ENCODE assay signal across 20 cellular contexts in genomic region chr22:27192135-27192900, GRCh38.
"Had no signal": no experiment of that assay in that cellular context is flagged by ENCODE, and none has a peak within 500 bp of the region (broad histone marks: within the 10 kb centered on the region; RNA-seq: fewer than 3 reads in every experiment).

No MANE protein-coding gene starts in this region.

- H3K4me3 Mint-ChIP-seq: activated CD4-positive, alpha-beta memory T cell treated with anti-CD3 and anti-CD28 coated beads for 36 hours; activated naive CD8-positive, alpha-beta T cell treated with anti-CD3 and anti-CD28 coated beads for 36 hours; activated T-cell treated with anti-CD3 and anti-CD28 coated beads, Interleukin-2, amount 50 U/mL, for 4 hours; naive B cell; T-helper 2 cell treated with Interferon-gamma antibody and Interleukin-4, amounts not matched to agents 5 μg/mL and 100 μg/mL, for 36 hours had no signal

- H3K4me1 ChIP-seq: left lung, psoas muscle, right lobe of liver had no signal

- H3K4me3 ChIP-seq: esophagus muscularis mucosa, heart right ventricle, left lung, psoas muscle, right lobe of liver, suprapubic skin had no signal

- H3K36me3 Mint-ChIP-seq: activated CD4-positive, alpha-beta memory T cell treated with anti-CD3 and anti-CD28 coated beads for 36 hours; activated naive CD8-positive, alpha-beta T cell treated with anti-CD3 and anti-CD28 coated beads for 36 hours had no signal

- ATAC-seq: activated T-cell treated with anti-CD3 and anti-CD28 coated beads, Interleukin-2, amount 50 U/mL, for 4 hours; left lung; psoas muscle; right lobe of liver had no signal

- H3K27ac Mint-ChIP-seq: activated CD4-positive, alpha-beta memory T cell treated with anti-CD3 and anti-CD28 coated beads for 36 hours; activated naive CD8-positive, alpha-beta T cell treated with anti-CD3 and anti-CD28 coated beads for 36 hours; naive B cell; T-helper 2 cell treated with Interferon-gamma antibody and Interleukin-4, amounts not matched to agents 5 μg/mL and 100 μg/mL, for 36 hours had no signal

- H3K9me3 ChIP-seq: esophagus muscularis mucosa, left lung, neutrophil, psoas muscle, suprapubic skin had no signal

- DNase-seq: activated CD4-positive, alpha-beta memory T cell treated with anti-CD3 and anti-CD28 coated beads for 36 hours; activated CD4-positive, alpha-beta T cell treated with anti-CD3 and anti-CD28 coated beads for 1 hour; activated effector memory CD4-positive, alpha-beta T cell treated with anti-CD3 and anti-CD28 coated beads, Interleukin-2, amount 50 U/mL, for 16 hours; activated naive CD8-positive, alpha-beta T cell treated with anti-CD3 and anti-CD28 coated beads for 36 hours; activated T-cell treated with anti-CD3 and anti-CD28 coated beads, Interleukin-2, amount 50 U/mL, for 4 hours; foreskin melanocyte; heart right ventricle; left lung; naive B cell; right lobe of liver; stimulated activated CD4-positive, alpha-beta T cell treated with anti-CD3 and anti-CD28 coated beads, Interleukin-12 subunit alpha, Interleukin-12 subunit beta, amount 100 ng/mL, for 4 hours; stimulated activated naive CD4-positive, alpha-beta T cell treated with Interleukin-2 at 50 U/mL for 16 hours; SW 1271 had no signal

- FAIRE-seq: bronchial epithelial cell, islet of Langerhans had no signal

- H3K4me1 Mint-ChIP-seq: activated naive CD8-positive, alpha-beta T cell treated with anti-CD3 and anti-CD28 coated beads for 36 hours; naive B cell had no signal

- H3K36me3 ChIP-seq: esophagus muscularis mucosa, heart right ventricle, left lung, neutrophil, right lobe of liver, suprapubic skin had no signal

- H3K9me3 Mint-ChIP-seq: T-helper 2 cell treated with Interferon-gamma antibody and Interleukin-4, amounts not matched to agents 5 μg/mL and 100 μg/mL, for 36 hours had no signal

- H3K27me3 ChIP-seq: esophagus muscularis mucosa, left lung, neutrophil, right lobe of liver had no signal

- H3K27ac ChIP-seq: esophagus muscularis mucosa, heart right ventricle, left lung, neutrophil, psoas muscle, right lobe of liver, suprapubic skin had no signal
